ENCODE assay signal across 19 cellular contexts in the genomic region with DNA sequence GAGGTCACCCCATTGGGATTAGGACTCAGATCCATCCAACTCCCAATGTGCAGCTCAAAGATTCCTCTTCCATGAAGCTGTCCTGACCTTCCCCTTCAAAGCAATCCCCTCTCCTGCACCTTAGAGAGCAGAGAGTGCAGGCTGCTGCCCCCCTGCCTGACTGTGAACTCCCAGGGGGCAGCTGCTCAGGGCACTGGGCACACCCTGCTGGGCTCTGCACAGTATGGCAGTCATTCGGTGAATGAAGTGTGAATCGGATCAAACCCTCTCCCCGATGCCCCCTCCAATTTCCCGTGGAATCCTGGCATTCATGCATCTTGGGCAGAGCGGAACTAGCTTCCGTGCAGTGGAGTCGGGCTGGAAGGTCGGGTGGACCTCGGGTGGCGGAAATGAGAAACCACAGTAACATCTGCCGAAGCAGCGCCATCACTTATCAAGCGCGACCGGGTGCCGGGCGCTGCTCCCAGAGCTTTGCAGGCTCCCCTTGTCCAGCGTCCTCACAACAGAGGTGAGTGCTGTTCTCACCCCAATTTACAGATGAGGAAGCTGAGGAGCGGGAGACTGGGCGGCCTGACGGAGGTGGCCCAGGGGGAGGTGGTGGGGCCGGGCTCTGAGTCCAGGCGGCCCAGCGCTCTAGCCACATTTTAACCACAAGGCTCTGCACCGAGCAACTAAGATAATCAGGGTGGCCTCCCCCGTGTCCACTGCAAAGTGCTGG. TPM values are rescaled to one million over a fixed set of nuclear protein-coding genes. Genes with fewer than 3 reads are reported as not detected.
DNase-seq lines count a peak whose midpoint lies in the region; ATAC-seq and TF ChIP-seq lines count a peak whose summit lies in the region.
"Had no signal": no experiment of that assay in that cellular context is flagged by ENCODE, and none has a peak within 500 bp of the region (broad histone marks: within the 10 kb centered on the region; RNA-seq: fewer than 3 reads in every experiment).

No MANE protein-coding gene starts in this region.

- H3K27me3 ChIP-seq in BLaER1 (no peaks in the 10 kb centered on the region), DND-41 (ENCODE audit: insufficient read depth, low read length, poor library complexity) (peaks cover 2% of the 10 kb centered on the region)
- H3K27me3 ChIP-seq: SJCRH30 had no signal

- H3K4me3 Mint-ChIP-seq in T-helper 17 cell (peak overlapping the region; percentile 2), glutamatergic neuron (ENCODE audit: unreplicated experiment) (no peak overlapping the region)
- H3K4me3 Mint-ChIP-seq: CD4-positive, alpha-beta T cell had no signal

- peaks cover 2% of the 10 kb centered on the region for H3K36me3 Mint-ChIP-seq in T-helper 17 cell (ENCODE audit: low read depth)
- peaks cover 12% of the 10 kb centered on the region for H3K36me3 Mint-ChIP-seq in glutamatergic neuron (ENCODE audit: unreplicated experiment)

- ATAC-seq in DND-41 (ENCODE audit: insufficient read depth, low read depth) = peak; percentile 58
- no peak for ATAC-seq in T-helper 17 cell

- H3K27ac Mint-ChIP-seq in T-helper 17 cell (no peak overlapping the region), glutamatergic neuron (ENCODE audit: unreplicated experiment) (no peak overlapping the region)
- H3K27ac Mint-ChIP-seq: CD4-positive, alpha-beta T cell had no signal

- DNase-seq in DND-41 (peak; percentile 20), T-helper 17 cell (no peak), glutamatergic neuron (no peak), hepatic stellate cell (ENCODE audit: low spot score) (no peak), NCI-H526 treated with DMSO at 0.1 percent for 48 hours (lab: John Stamatoyannopoulos, UW) (no peak), HuH-7.5 (ENCODE audit: low spot score) (no peak), NCI-H2171 treated with DMSO at 0.1 percent for 48 hours (lab: John Stamatoyannopoulos, UW) (no peak)
- DNase-seq: ACHN; CD4-positive, alpha-beta T cell; KBM-7; NCI-H1092; NCI-H2081 treated with DMSO at 0.1 percent for 48 hours; NCI-H226; NCI-H524 treated with DMSO at 0.1 percent for 48 hours; NK-92 treated with Interleukin-12 subunit alpha and Interleukin-12 subunit beta, amount 100 ng/mL, for 24 hours; SJCRH30; SW 1271 had no signal

- H4K20me1 ChIP-seq in BLaER1 (no peaks in the 10 kb centered on the region), DND-41 (ENCODE audit: insufficient read depth, low read length) (0 out of 2 replicates have a peak, but pooled peaks cover 5% of the 10 kb centered on the region)

- H3K27ac ChIP-seq in BLaER1 = no peak overlapping the region
- H3K27ac ChIP-seq in DND-41 (ENCODE audit: low read length) = no peak overlapping the region
- H3K27ac ChIP-seq: SJCRH30 had no signal

- H3K9ac ChIP-seq in BLaER1 = no peak overlapping the region
- H3K9ac ChIP-seq in DND-41 (ENCODE audit: low read depth, low read length) = no peak overlapping the region

- H3K4me2 ChIP-seq in BLaER1 (peak overlapping the region; percentile 82), DND-41 (ENCODE audit: insufficient read depth, low read length) (no peak overlapping the region)

- H3K9me3 ChIP-seq in BLaER1 (peaks cover 18% of the 10 kb centered on the region), DND-41 (ENCODE audit: insufficient read depth, low read length, severe bottlenecking) (peaks cover 8% of the 10 kb centered on the region), T-helper 17 cell (ENCODE audit: control insufficient read depth, low read length, poor library complexity, severe bottlenecking) (no peaks in the 10 kb centered on the region)
- H3K9me3 ChIP-seq: HAP-1, SJCRH30 had no signal

- H3K4me1 Mint-ChIP-seq in T-helper 17 cell (no peaks in the 10 kb centered on the region), glutamatergic neuron (ENCODE audit: low read depth, unreplicated experiment) (peaks cover 3% of the 10 kb centered on the region)

- no peak overlapping the region for H2AFZ ChIP-seq in DND-41 (ENCODE audit: low read depth, low read length)

- H3K9me3 Mint-ChIP-seq in glutamatergic neuron (ENCODE audit: unreplicated experiment) = peaks cover 9% of the 10 kb centered on the region

- H3K4me3 ChIP-seq in BLaER1 (peak overlapping the region; percentile 18; the same call in 1 of the 2 replicates), DND-41 (ENCODE audit: low read depth in 1 of 2, low read length in 2 of 2) (no peak overlapping the region)
- H3K4me3 ChIP-seq: HAP-1, SJCRH30 had no signal

- no peaks in the 10 kb centered on the region for H3K36me3 ChIP-seq in BLaER1
- no peaks in the 10 kb centered on the region for H3K36me3 ChIP-seq in DND-41 (ENCODE audit: insufficient read depth, low read length)
- H3K36me3 ChIP-seq: HAP-1, SJCRH30 had no signal

- peaks cover 62% of the 10 kb centered on the region for H3K4me1 ChIP-seq in BLaER1
- H3K4me1 ChIP-seq in DND-41 (ENCODE audit: insufficient read depth, low read length) = no peaks in the 10 kb centered on the region
- H3K4me1 ChIP-seq: HAP-1, SJCRH30 had no signal

- H3K27me3 Mint-ChIP-seq in T-helper 17 cell = peaks cover 26% of the 10 kb centered on the region
- H3K27me3 Mint-ChIP-seq in glutamatergic neuron (ENCODE audit: unreplicated experiment) = peaks cover 7% of the 10 kb centered on the region

- TF ChIP-seq CTCF in DND-41 (IDR thresholded peaks at IDR 0.05; ENCODE audit: borderline replicate concordance, extremely low read depth, low read length, poor library complexity, severe bottlenecking) (no peak), glutamatergic neuron (IDR thresholded peaks at IDR 0.05; ENCODE audit: partially characterized antibody, unreplicated experiment) (peak; percentile 14)

- no peaks in the 10 kb centered on the region for H3K79me2 ChIP-seq in DND-41 (ENCODE audit: insufficient read depth, low read length)

RNA-seq across cellular contexts. Expression of a gene that starts 14.7 kb away (rescaled TPM):
- total RNA-seq in T-helper 17 cell (not detected), glutamatergic neuron (ENCODE audit: unreplicated experiment) (13.7 TPM)
- total RNA-seq: CD4-positive, alpha-beta T cell had no signal

Comparison
In these comparisons a context has a peak if more than half of its experiments do, and no peak if none do; other contexts are left out.
1. RNA of a gene that starts 14.7 kb away (total RNA-seq): 13.7 TPM in glutamatergic neuron (single experiment); not detected in T-helper 17 cell; every median in the first group is over 10 times any median in the second.